Comparison of ENCODE assay signal across 19 cellular contexts in genomic region chr15:35151782-35152181, GRCh38.
DNase-seq lines count a peak whose midpoint lies in the region; ATAC-seq and TF ChIP-seq lines count a peak whose summit lies in the region.
"Had no signal": no experiment of that assay in that cellular context is flagged by ENCODE, and none has a peak within 500 bp of the region (broad histone marks: within the 10 kb centered on the region; RNA-seq: fewer than 3 reads in every experiment).

No MANE protein-coding gene starts in this region.

- TF ChIP-seq CTCF in PC-3 (conservative IDR thresholded peaks at IDR 0.05; ENCODE audit: low read depth, low read length) (no peak), epithelial cell of esophagus (IDR thresholded peaks at IDR 0.05; ENCODE audit: insufficient read depth, low read depth, low read length, missing control alignments) (no peak), tibial nerve (IDR thresholded peaks at IDR 0.05) (no peak)

- peak overlapping the region; percentile 29; the same call in 1 of the 2 replicates for H3K4me2 ChIP-seq in PC-3 (ENCODE audit: low read length)
- H3K4me2 ChIP-seq: GM23338 had no signal

- H3K36me3 ChIP-seq in ACC112 (ENCODE audit: insufficient read depth, low read length) (no peaks in the 10 kb centered on the region), PC-3 (ENCODE audit: low read depth, low read length) (no peaks in the 10 kb centered on the region), tibial nerve (no peaks in the 10 kb centered on the region)

- intact Hi-C loops in PC-3 (cut with micrococcal nuclease), result no loop called here

- H3K4me1 ChIP-seq in ACC112 (ENCODE audit: control insufficient read depth, insufficient read depth, low read length, unreplicated experiment) (no peaks in the 10 kb centered on the region), PC-3 (ENCODE audit: insufficient read depth, low read length) (peaks cover 11% of the 10 kb centered on the region), tibial nerve (no peaks in the 10 kb centered on the region)

- no TSS peak for BruUV-seq in PC-3 (replicated peaks; lab: Mats Ljungman, UMichigan)

- H3K27me3 ChIP-seq in ACC112 (ENCODE audit: insufficient read depth, low read length), result no peaks in the 10 kb centered on the region
- H3K27me3 ChIP-seq in PC-3 (ENCODE audit: low read length), result no peaks in the 10 kb centered on the region
- no peaks in the 10 kb centered on the region for H3K27me3 ChIP-seq in tibial nerve

- H3K27ac ChIP-seq in ACC112 (ENCODE audit: low read depth, low read length) (no peak overlapping the region), PC-3 (ENCODE audit: low read length) (no peak overlapping the region), tibial nerve (no peak overlapping the region)
- H3K27ac ChIP-seq: 22Rv1 had no signal

- CTCF ChIA-PET in PC-3 (lab: Charles Lee), result no interaction called here

- no peaks in the 10 kb centered on the region for H3F3A ChIP-seq in PC-3 (ENCODE audit: low read length, unreplicated experiment)

- H2AFZ ChIP-seq in ACC112 (ENCODE audit: low read length, unreplicated experiment), result peak overlapping the region; percentile 32
- no peak overlapping the region for H2AFZ ChIP-seq in PC-3 (ENCODE audit: low read length)
- H2AFZ ChIP-seq: GM23338 had no signal

- TF ChIP-seq POLR2A in tibial nerve (IDR thresholded peaks at IDR 0.05), result no peak

- TF ChIP-seq EP300 in tibial nerve (IDR thresholded peaks at IDR 0.05), result no peak

- H3K9me3 ChIP-seq in PC-3 (ENCODE audit: low read length) (no peaks in the 10 kb centered on the region), tibial nerve (no peaks in the 10 kb centered on the region)

- peak; percentile 47 for DNase-seq in PC-3
- peak; percentile 5 for DNase-seq in epithelial cell of esophagus (ENCODE audit: low read depth)
- peak; percentile 9 for DNase-seq in renal cortical epithelial cell (ENCODE audit: low read depth)
- DNase-seq in tibial nerve (ENCODE audit: low spot score in 2 of 2), result no peak
- no peak for DNase-seq in AG20443 (ENCODE audit: low spot score)
- no peak for DNase-seq in NCI-H69 (lab: John Stamatoyannopoulos, UW)
- DNase-seq: ACHN; C1 segment of cervical spinal cord; Calu3; CD4-positive, alpha-beta memory T cell; COR-L47; DMS53; DMS79 treated with DMSO at 0.1 percent for 48 hours; GF-D8; H9; HFFc6 had no signal

- no peak overlapping the region for H3K9ac ChIP-seq in PC-3 (ENCODE audit: low read length)

- ATAC-seq in PC-3, result peak; percentile 90
- ATAC-seq: GM23338 had no signal

- no peaks in the 10 kb centered on the region for H4K20me1 ChIP-seq in PC-3 (ENCODE audit: low read length)

- WGBS in tibial nerve, 2 donors, result 89 to 90% methylated on average over 8 of the region's 8 CpGs

- no peaks in the 10 kb centered on the region for H3K9me2 ChIP-seq in PC-3 (replicated peaks; ENCODE audit: low read length)

- H3K4me3 ChIP-seq in ACC112 (ENCODE audit: low read depth, low read length) (no peak overlapping the region), PC-3 (ENCODE audit: low read length) (no peak overlapping the region), epithelial cell of esophagus (ENCODE audit: low read length) (no peak overlapping the region), tibial nerve (no peak overlapping the region)
- H3K4me3 ChIP-seq: GM23338 had no signal

- POLR2A ChIA-PET in PC-3 (lab: Charles Lee; ENCODE audit: unreplicated experiment), result no interaction called here

- H3K79me2 ChIP-seq in ACC112 (ENCODE audit: control insufficient read depth, insufficient read depth, low read length, unreplicated experiment), result no peaks in the 10 kb centered on the region
- H3K79me2 ChIP-seq in PC-3 (ENCODE audit: low read length), result no peaks in the 10 kb centered on the region

Comparison
In these comparisons a context has a peak if more than half of its experiments do, and no peak if none do; other contexts are left out.
1. DNase-seq: peak in PC-3 (single experiment), epithelial cell of esophagus (single experiment) and renal cortical epithelial cell (single experiment); none in tibial nerve (0 of 2), AG20443 (single experiment) and NCI-H69 (single experiment).